In the genomic region with DNA sequence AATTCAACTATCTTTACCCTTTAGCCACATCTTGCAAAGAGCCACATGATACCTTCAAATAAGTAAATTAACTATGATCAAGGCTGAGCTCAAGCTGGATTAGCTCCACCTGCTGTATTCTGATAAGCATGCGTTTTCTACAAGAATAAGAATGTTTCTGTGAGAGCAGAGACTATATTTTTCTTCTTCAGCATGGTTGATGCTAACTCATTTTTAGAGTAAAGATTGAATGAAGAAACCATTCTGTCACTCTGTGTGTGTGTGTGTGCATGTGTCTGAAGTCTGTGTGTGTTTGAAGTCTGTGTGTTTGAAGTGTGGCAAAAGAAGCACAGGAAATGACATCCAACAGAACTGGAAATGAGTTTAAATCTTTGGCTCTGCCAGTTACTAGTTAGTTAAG, we compare ENCODE assay signal across 2 cellular contexts.
A peak's percentile ranks its signal among the peaks of the same experiment; 100 is the strongest.
TF ChIP-seq lines count a peak whose summit lies in the region.

No MANE protein-coding gene starts in this region.

TF ChIP-seq in GM12878, 131 proteins besides CTCF, POLR2A, EP300 and RAD21:
- TF ChIP-seq TCF7 (IDR thresholded peaks at IDR 0.05; ENCODE audit: borderline replicate concordance): peak; percentile 76
- 0 out of 2 replicates have a peak, but pooled peaks have one; percentile 10 for TF ChIP-seq RUNX3 (IDR thresholded peaks at IDR 0.05; ENCODE audit: low read length)
- peak; percentile 45; the same call in 1 of the 2 replicates for TF ChIP-seq JUNB (IDR thresholded peaks at IDR 0.05)
- peak in 1 of 2 experiments; percentile 27; a peak in 1 of 4 replicates for TF ChIP-seq ETV6 (conservative IDR thresholded peaks at IDR 0.05 in 1 of 2, IDR thresholded peaks at IDR 0.05 in 1 of 2; ENCODE audit: borderline replicate concordance in 1 of 2, low read depth in 1 of 2)
- TF ChIP-seq IRF5 (IDR thresholded peaks at IDR 0.05; ENCODE audit: borderline replicate concordance): no peak
- no peak for TF ChIP-seq BRCA1 (IDR thresholded peaks at IDR 0.05; ENCODE audit: low read depth, low read length)
- TF ChIP-seq, protein P1, sequence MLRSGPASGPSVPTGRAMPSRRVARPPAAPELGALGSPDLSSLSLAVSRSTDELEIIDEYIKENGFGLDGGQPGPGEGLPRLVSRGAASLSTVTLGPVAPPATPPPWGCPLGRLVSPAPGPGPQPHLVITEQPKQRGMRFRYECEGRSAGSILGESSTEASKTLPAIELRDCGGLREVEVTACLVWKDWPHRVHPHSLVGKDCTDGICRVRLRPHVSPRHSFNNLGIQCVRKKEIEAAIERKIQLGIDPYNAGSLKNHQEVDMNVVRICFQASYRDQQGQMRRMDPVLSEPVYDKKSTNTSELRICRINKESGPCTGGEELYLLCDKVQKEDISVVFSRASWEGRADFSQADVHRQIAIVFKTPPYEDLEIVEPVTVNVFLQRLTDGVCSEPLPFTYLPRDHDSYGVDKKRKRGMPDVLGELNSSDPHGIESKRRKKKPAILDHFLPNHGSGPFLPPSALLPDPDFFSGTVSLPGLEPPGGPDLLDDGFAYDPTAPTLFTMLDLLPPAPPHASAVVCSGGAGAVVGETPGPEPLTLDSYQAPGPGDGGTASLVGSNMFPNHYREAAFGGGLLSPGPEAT (IDR thresholded peaks at IDR 0.05; ENCODE audit: low read depth): no peak

TF ChIP-seq in WTC11, 78 proteins besides CTCF, POLR2A, EP300 and RAD21:
- TF ChIP-seq, protein P2, sequence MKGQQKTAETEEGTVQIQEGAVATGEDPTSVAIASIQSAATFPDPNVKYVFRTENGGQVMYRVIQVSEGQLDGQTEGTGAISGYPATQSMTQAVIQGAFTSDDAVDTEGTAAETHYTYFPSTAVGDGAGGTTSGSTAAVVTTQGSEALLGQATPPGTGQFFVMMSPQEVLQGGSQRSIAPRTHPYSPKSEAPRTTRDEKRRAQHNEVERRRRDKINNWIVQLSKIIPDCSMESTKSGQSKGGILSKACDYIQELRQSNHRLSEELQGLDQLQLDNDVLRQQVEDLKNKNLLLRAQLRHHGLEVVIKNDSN (CRISPR knock-in tag; IDR thresholded peaks at IDR 0.05): no peak
- TF ChIP-seq AR (CRISPR knock-in tag; IDR thresholded peaks at IDR 0.05) (no peak), ATF2 (CRISPR knock-in tag; IDR thresholded peaks at IDR 0.05; ENCODE audit: borderline replicate concordance, low read depth) (no peak), TEAD4 (CRISPR knock-in tag; IDR thresholded peaks at IDR 0.05) (no peak), ZNF423 (CRISPR knock-in tag; IDR thresholded peaks at IDR 0.05) (no peak), SMAD3 (CRISPR knock-in tag; IDR thresholded peaks at IDR 0.05; ENCODE audit: borderline replicate concordance) (no peak), ZNF263 (CRISPR knock-in tag; IDR thresholded peaks at IDR 0.05; ENCODE audit: low read depth) (no peak)
